Comparison of ENCODE assay signal across 8 cellular contexts in genomic region chr22:37844904-37845334, GRCh38. TPM values are rescaled to one million over a fixed set of nuclear protein-coding genes. Genes with fewer than 3 reads are reported as not detected.
DNase-seq lines count a peak whose midpoint lies in the region; ATAC-seq and TF ChIP-seq lines count a peak whose summit lies in the region.

No MANE protein-coding gene starts in this region.

- H3K36me3 ChIP-seq in heart right ventricle: peaks cover 0 to 9% (median under 1%) of the 10 kb centered on the region in 9 donors
- peaks cover 10% of the 10 kb centered on the region for H3K36me3 ChIP-seq in mesodermal cell (ENCODE audit: control insufficient read depth, insufficient read depth, low read length)
- peaks cover 1% of the 10 kb centered on the region for H3K36me3 ChIP-seq in upper lobe of right lung

- H3K9me3 ChIP-seq in heart right ventricle (peaks cover 0 to 7% (median 0%) of the 10 kb centered on the region in 11 donors), mesodermal cell (ENCODE audit: control insufficient read depth, low read length) (peaks cover 9% of the 10 kb centered on the region), upper lobe of right lung (no peaks in the 10 kb centered on the region)

- H3K4me3 ChIP-seq in heart right ventricle: peak overlapping the region; percentile 23 to 91 (median 82)
- peak overlapping the region; percentile 48 for H3K4me3 ChIP-seq in astrocyte of the spinal cord (ENCODE audit: low read depth, low read length)
- peak overlapping the region; percentile 69 for H3K4me3 ChIP-seq in mesodermal cell (ENCODE audit: extremely low read depth, insufficient read depth, low read length, poor library complexity, severe bottlenecking)
- peak overlapping the region; percentile 73 for H3K4me3 ChIP-seq in upper lobe of right lung

- ATAC-seq in heart right ventricle (no peak), Right ventricle myocardium superior (ENCODE audit: poor library complexity) (no peak), upper lobe of right lung (no peak), HG03108 (IDR thresholded peaks at IDR 0.05; ENCODE audit: unreplicated experiment) (no peak)

- H3K27me3 ChIP-seq in heart right ventricle: no peaks in the 10 kb centered on the region
- H3K27me3 ChIP-seq in upper lobe of right lung: no peaks in the 10 kb centered on the region

- H3K4me1 ChIP-seq in heart right ventricle (peaks cover 2 to 32% (median 29%) of the 10 kb centered on the region in 9 donors), mesodermal cell (ENCODE audit: control insufficient read depth, insufficient read depth, low read length, poor library complexity, severe bottlenecking) (peaks cover 6% of the 10 kb centered on the region), upper lobe of right lung (peaks cover 10% of the 10 kb centered on the region)

- DNase-seq in heart right ventricle: no peak
- DNase-seq in Right ventricle myocardium superior: no peak
- DNase-seq in astrocyte of the spinal cord (ENCODE audit: low read depth, low spot score): no peak
- DNase-seq in upper lobe of right lung: no peak
- DNase-seq in activated CD4-positive, CD25-positive, alpha-beta regulatory T cell (lab: John Stamatoyannopoulos, UW): no peak
- no peak for DNase-seq in stimulated activated CD4-positive, alpha-beta T cell treated with anti-CD3 and anti-CD28 coated beads, Interleukin-4, amount 100 ng/mL, for 24 hours

- peak overlapping the region; percentile 6 to 96 (median 94) for H3K27ac ChIP-seq in heart right ventricle
- peak overlapping the region; percentile 94 for H3K27ac ChIP-seq in mesodermal cell (ENCODE audit: low read depth, low read length, severe bottlenecking)
- peak overlapping the region; percentile 91 for H3K27ac ChIP-seq in upper lobe of right lung

- in situ Hi-C loops in astrocyte of the spinal cord (cut with HindIII; ENCODE audit: low sequenced_read_pairs): no loop called here

- WGBS in heart right ventricle, 2 donors: 86 to 90% methylated on average over 6 of the region's 6 CpGs
- WGBS in mesodermal cell (ENCODE audit: insufficient coverage in 2 of 2), 2 experiments: 93 to 100% methylated on average over 3 to 4 of the region's 6 CpGs

- intact Hi-C loops in heart right ventricle (cut with DNase I) (no loop called here), Right ventricle myocardium superior (cut with DNase I) (no loop called here), upper lobe of right lung (cut with DNase I) (no loop called here)

- no peak for TF ChIP-seq CTCF in heart right ventricle (IDR thresholded peaks at IDR 0.05)
- TF ChIP-seq CTCF in astrocyte of the spinal cord (IDR thresholded peaks at IDR 0.05; ENCODE audit: low read depth, low read length): no peak
- no peak for TF ChIP-seq CTCF in upper lobe of right lung (IDR thresholded peaks at IDR 0.05)

RNA-seq across cellular contexts. Expression of gene ANKRD54, which starts 0.8 kb away (rescaled TPM):
- 10 to 100 TPM; 11.2 to 21.5 (median 14.4) TPM for total RNA-seq in heart right ventricle
- 10 to 100 TPM; 17.4 to 19.4 TPM for polyA plus RNA-seq in heart right ventricle
- 17.1 TPM for total RNA-seq in Right ventricle myocardium superior
- polyA plus RNA-seq in mesodermal cell (2013, experiment 1 of 2): 17.8 TPM
- polyA plus RNA-seq in mesodermal cell (2013, experiment 2 of 2): 18.1 TPM
- 18.2 TPM for total RNA-seq in upper lobe of right lung

RNA-seq across cellular contexts. Expression of gene EIF3L, which starts 4.3 kb away (rescaled TPM):
- total RNA-seq in heart right ventricle: 100 to 1,000 TPM; 304 to 489 (median 445) TPM
- 100 to 1,000 TPM; 135 to 250 TPM for polyA plus RNA-seq in heart right ventricle
- 326 TPM for total RNA-seq in Right ventricle myocardium superior
- polyA plus RNA-seq in mesodermal cell (2013, experiment 1 of 2): 396 TPM
- polyA plus RNA-seq in mesodermal cell (2013, experiment 2 of 2): 387 TPM
- total RNA-seq in upper lobe of right lung: 369 TPM

RNA-seq across cellular contexts. Expression of gene GALR3, which starts 21.7 kb away (rescaled TPM):
- total RNA-seq in heart right ventricle: not detected
- polyA plus RNA-seq in heart right ventricle: under 1 TPM in 1 of 2 donors, not detected in 1; 0.03 TPM
- total RNA-seq in Right ventricle myocardium superior: not detected
- polyA plus RNA-seq in mesodermal cell (2013, experiment 1 of 2): not detected
- polyA plus RNA-seq in mesodermal cell (2013, experiment 2 of 2): not detected
- total RNA-seq in upper lobe of right lung: not detected

RNA-seq across cellular contexts. Expression of gene GCAT, which starts 37.2 kb away (rescaled TPM):
- total RNA-seq in heart right ventricle (10 to 100 TPM; 26.7 to 47.8 (median 41.5) TPM), Right ventricle myocardium superior (31.0 TPM), upper lobe of right lung (8.8 TPM)
- polyA plus RNA-seq in heart right ventricle: 10 to 100 TPM; 29.4 to 63.0 TPM
- polyA plus RNA-seq in mesodermal cell (2013, experiment 1 of 2): 20.2 TPM
- polyA plus RNA-seq in mesodermal cell (2013, experiment 2 of 2): 15.1 TPM
